Comparison of ENCODE assay signal across 8 cellular contexts in genomic region chr1:226121587-226122400, GRCh38. TPM values are rescaled to one million over a fixed set of nuclear protein-coding genes. Genes with fewer than 3 reads are reported as not detected.
DNase-seq lines count a peak whose midpoint lies in the region; ATAC-seq and TF ChIP-seq lines count a peak whose summit lies in the region.

No MANE protein-coding gene starts in this region.

- CTCF ChIA-PET in activated CD8-positive, alpha-beta T cell treated with anti-CD3 and anti-CD28 coated beads for 36 hours (lab: Charles Lee) = interaction anchor here (1.0 to 6.0 kb wide), 11 partner anchors 9 to 428 kb away, joined by 3 to 175 read pairs (median 6); no protein-coding TSS in a partner anchor

- POLR2A ChIA-PET in activated CD8-positive, alpha-beta T cell treated with anti-CD3 and anti-CD28 coated beads for 36 hours (lab: Charles Lee) = interaction anchor here (0.7 to 4.3 kb wide), 6 partner anchors 12 to 111 kb away, joined by 3 to 37 read pairs (median 10); partner anchors contain the start of gene H3-3A

- H3K9me3 ChIP-seq in BLaER1 treated with 17β-estradiol and CSF1 and Interleukin-3, amounts not matched to agents 10 nM and 100 nM (replicated peaks in 1 of 11) = no peaks in the 10 kb centered on the region
- no peaks in the 10 kb centered on the region for H3K9me3 ChIP-seq in endodermal cell (ENCODE audit: control insufficient read depth, low read length)

- peaks cover 25% of the 10 kb centered on the region for H3K4me1 Mint-ChIP-seq in activated CD8-positive, alpha-beta T cell treated with anti-CD3 and anti-CD28 coated beads for 36 hours (ENCODE audit: low read depth)
- H3K4me1 Mint-ChIP-seq in endodermal cell = peaks cover 26% of the 10 kb centered on the region

- H3K27ac Mint-ChIP-seq in activated CD8-positive, alpha-beta T cell treated with anti-CD3 and anti-CD28 coated beads for 36 hours = peak overlapping the region; percentile 88
- H3K27ac Mint-ChIP-seq in endodermal cell = peak overlapping the region; percentile 74

- no peaks in the 10 kb centered on the region for H3K27me3 Mint-ChIP-seq in activated CD8-positive, alpha-beta T cell treated with anti-CD3 and anti-CD28 coated beads for 36 hours
- peaks cover 32% of the 10 kb centered on the region for H3K27me3 Mint-ChIP-seq in endodermal cell (ENCODE audit: insufficient read depth)

- no peaks in the 10 kb centered on the region for H3K36me3 ChIP-seq in BLaER1 treated with 17β-estradiol and CSF1 and Interleukin-3, amounts not matched to agents 10 nM and 100 nM
- no peaks in the 10 kb centered on the region for H3K36me3 ChIP-seq in endodermal cell (ENCODE audit: control insufficient read depth, insufficient read depth, low read length)

- DNase-seq in NCI-H510A treated with DMSO at 0.1 percent for 48 hours (lab: John Stamatoyannopoulos, UW) (peak; percentile 89), endodermal cell (peak; percentile 96), mucosa of gallbladder (ENCODE audit: low spot score) (peak; percentile 63)
- peak; percentile 71 for DNase-seq in activated CD8-positive, alpha-beta T cell treated with anti-CD3 and anti-CD28 coated beads for 36 hours
- DNase-seq in stimulated activated CD8-positive, alpha-beta memory T cell treated with anti-CD3 and anti-CD28 coated beads, Interleukin-7, amount 100 ng/mL, for 4 hours (ENCODE audit: low read depth in 2 of 2) = peak; percentile 35 to 71

- peaks cover 8 to 49% (median 30%) of the 10 kb centered on the region in 10 experiments; a peak in 18 of 20 replicates for H3K4me1 ChIP-seq in BLaER1 treated with 17β-estradiol and CSF1 and Interleukin-3, amounts not matched to agents 10 nM and 100 nM
- H3K4me1 ChIP-seq in endodermal cell (ENCODE audit: control insufficient read depth, insufficient read depth, low read length) = no peaks in the 10 kb centered on the region

- no peaks in the 10 kb centered on the region for H3K9me3 Mint-ChIP-seq in activated CD8-positive, alpha-beta T cell treated with anti-CD3 and anti-CD28 coated beads for 36 hours
- no peaks in the 10 kb centered on the region for H3K9me3 Mint-ChIP-seq in endodermal cell

- H4K20me1 ChIP-seq in BLaER1 treated with 17β-estradiol and CSF1 and Interleukin-3, amounts not matched to agents 10 nM and 100 nM = no peaks in the 10 kb centered on the region

- H3K4me2 ChIP-seq in BLaER1 treated with 17β-estradiol and CSF1 and Interleukin-3, amounts not matched to agents 10 nM and 100 nM = peak overlapping the region; percentile 93 to 99 (median 95)

- peak overlapping the region; percentile 55 to 92 (median 88); a peak in 21 of 22 replicates for H3K27ac ChIP-seq in BLaER1 treated with 17β-estradiol and CSF1 and Interleukin-3, amounts not matched to agents 10 nM and 100 nM
- peak overlapping the region; percentile 93 for H3K27ac ChIP-seq in endodermal cell (ENCODE audit: low read depth, low read length)

- peak overlapping the region; percentile 79 to 90 (median 88) for H3K9ac ChIP-seq in BLaER1 treated with 17β-estradiol and CSF1 and Interleukin-3, amounts not matched to agents 10 nM and 100 nM
- H3K9ac ChIP-seq in endodermal cell (ENCODE audit: extremely low read depth, low read length, poor library complexity, severe bottlenecking) = peak overlapping the region; percentile 77

- H3K36me3 Mint-ChIP-seq in activated CD8-positive, alpha-beta T cell treated with anti-CD3 and anti-CD28 coated beads for 36 hours (ENCODE audit: low read depth) = no peaks in the 10 kb centered on the region
- no peaks in the 10 kb centered on the region for H3K36me3 Mint-ChIP-seq in endodermal cell (ENCODE audit: low read depth)

- ATAC-seq in GM19035 (IDR thresholded peaks at IDR 0.05; ENCODE audit: unreplicated experiment) (peak; percentile 68), HG03280 (IDR thresholded peaks at IDR 0.05; ENCODE audit: unreplicated experiment) (peak; percentile 66)
- peak; percentile 74 for ATAC-seq in activated CD8-positive, alpha-beta T cell treated with anti-CD3 and anti-CD28 coated beads for 36 hours

- peak overlapping the region; percentile 76 for H3K4me3 Mint-ChIP-seq in activated CD8-positive, alpha-beta T cell treated with anti-CD3 and anti-CD28 coated beads for 36 hours
- peak overlapping the region; percentile 75 for H3K4me3 Mint-ChIP-seq in endodermal cell

- peaks cover 0 to 7% (median 0%) of the 10 kb centered on the region in 11 experiments; a peak in 3 of 22 replicates for H3K27me3 ChIP-seq in BLaER1 treated with 17β-estradiol and CSF1 and Interleukin-3, amounts not matched to agents 10 nM and 100 nM
- peaks cover 11% of the 10 kb centered on the region for H3K27me3 ChIP-seq in endodermal cell (ENCODE audit: control insufficient read depth, insufficient read depth, low read length, poor library complexity, severe bottlenecking)

- TF ChIP-seq CTCF in activated CD8-positive, alpha-beta T cell treated with anti-CD3 and anti-CD28 coated beads for 36 hours (IDR thresholded peaks at IDR 0.05) = peak; percentile 83
- peak; percentile 96 for TF ChIP-seq CTCF in endodermal cell (conservative IDR thresholded peaks at IDR 0.05)

- WGBS in endodermal cell (ENCODE audit: insufficient coverage in 1 of 2, insufficient read length in 1 of 2), 2 experiments = 0 to 1% methylated on average over 28 to 104 of the region's 104 CpGs

- intact Hi-C loops in activated CD8-positive, alpha-beta T cell treated with anti-CD3 and anti-CD28 coated beads for 36 hours (cut with micrococcal nuclease) = loop anchor here (5.0 kb wide), 1 partner anchor 54 kb away; no protein-coding TSS in a partner anchor

- H3K4me3 ChIP-seq in BLaER1 treated with 17β-estradiol and CSF1 and Interleukin-3, amounts not matched to agents 10 nM and 100 nM = peak overlapping the region; percentile 60 to 79 (median 73)
- H3K4me3 ChIP-seq in endodermal cell (ENCODE audit: low read length) = peak overlapping the region; percentile 87

RNA-seq across cellular contexts. Expression of gene H3-3A, which starts 59.3 kb away (rescaled TPM):
- total RNA-seq in activated CD8-positive, alpha-beta T cell treated with anti-CD3 and anti-CD28 coated beads for 36 hours = 100 to 1,000 TPM; 287 to 308 TPM
- total RNA-seq in endodermal cell (100 to 1,000 TPM; 733 to 829 TPM), mucosa of gallbladder (492 TPM)
- polyA plus RNA-seq in endodermal cell (2013, experiment 1 of 2) = 1,298 TPM
- polyA plus RNA-seq in endodermal cell (2013, experiment 2 of 2) = 1,242 TPM

Comparison
In these comparisons a context has a peak if more than half of its experiments do, and no peak if none do; other contexts are left out.
1. Peak in every context shown above with its lines: DNase-seq, ATAC-seq, H3K4me3 ChIP-seq and H3K27ac ChIP-seq.